Comparison of ENCODE assay signal across 15 cellular contexts in the genomic region with DNA sequence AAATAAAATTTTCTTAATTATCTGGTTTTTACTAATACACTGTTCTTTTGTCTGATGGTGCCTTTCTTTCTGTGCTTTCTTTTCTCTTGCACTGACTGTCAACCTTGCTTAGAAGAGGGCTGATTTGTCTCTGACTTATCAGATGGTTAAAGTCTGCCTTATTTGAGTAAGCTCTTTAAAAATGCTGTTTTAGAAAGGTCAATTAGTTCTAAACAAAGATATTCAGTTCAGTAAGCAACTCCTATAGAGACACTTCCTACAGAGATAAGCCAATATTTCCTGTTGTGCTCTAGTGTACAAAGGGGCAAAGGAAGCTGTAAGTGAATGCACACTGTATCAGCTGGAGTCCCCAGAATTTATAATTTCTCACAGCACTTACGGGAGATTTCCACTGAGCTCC.
DNase-seq lines count a peak whose midpoint lies in the region; FAIRE-seq and TF ChIP-seq lines count a peak whose summit lies in the region.
"Had no signal": no experiment of that assay in that cellular context is flagged by ENCODE, and none has a peak within 500 bp of the region (broad histone marks: within the 10 kb centered on the region; RNA-seq: fewer than 3 reads in every experiment).

No MANE protein-coding gene starts in this region.

- H3K27me3 Mint-ChIP-seq in endodermal cell (ENCODE audit: insufficient read depth) (no peaks in the 10 kb centered on the region), neural progenitor cell (ENCODE audit: insufficient read depth, low read depth) (no peaks in the 10 kb centered on the region)
- H3K27me3 Mint-ChIP-seq: activated CD4-positive, alpha-beta T cell treated with anti-CD3 and anti-CD28 coated beads for 36 hours; naive thymus-derived CD8-positive, alpha-beta T cell had no signal

- peak overlapping the region; percentile 0 for H3K4me3 ChIP-seq in endodermal cell (ENCODE audit: low read length)
- peak overlapping the region; percentile 13 for H3K4me3 ChIP-seq in neural progenitor cell
- no peak overlapping the region for H3K4me3 ChIP-seq in kidney (ENCODE audit: low read length in 2 of 2)
- no peak overlapping the region for H3K4me3 ChIP-seq in WERI-Rb-1 (ENCODE audit: low read depth, low read length)

- no peaks in the 10 kb centered on the region for H3K9me3 Mint-ChIP-seq in endodermal cell
- H3K9me3 Mint-ChIP-seq in neural progenitor cell, result no peaks in the 10 kb centered on the region
- H3K9me3 Mint-ChIP-seq: CD14-positive monocyte; naive thymus-derived CD8-positive, alpha-beta T cell had no signal

- H3F3A ChIP-seq in neural progenitor cell (ENCODE audit: low read depth), result peaks cover 26% of the 10 kb centered on the region

- peak overlapping the region; percentile 65 for H3K4me2 ChIP-seq in neural progenitor cell

- peak overlapping the region; percentile 74 for H3K27ac Mint-ChIP-seq in endodermal cell
- H3K27ac Mint-ChIP-seq in neural progenitor cell, result peak overlapping the region; percentile 44
- H3K27ac Mint-ChIP-seq: activated CD4-positive, alpha-beta T cell treated with anti-CD3 and anti-CD28 coated beads for 36 hours; CD14-positive monocyte had no signal

- intact Hi-C loops in kidney (cut with DNase I), result no loop called here

- peak; percentile 4 for FAIRE-seq in GM19239 (lab: Jason Lieb, UNC)
- no peak for FAIRE-seq in kidney (lab: Jason Lieb, UNC)

- no peaks in the 10 kb centered on the region for H3K36me3 ChIP-seq in endodermal cell (ENCODE audit: control insufficient read depth, insufficient read depth, low read length)
- no peaks in the 10 kb centered on the region for H3K36me3 ChIP-seq in neural progenitor cell
- H3K36me3 ChIP-seq in kidney (ENCODE audit: control insufficient read depth in 1 of 2, insufficient read depth in 2 of 2, low read length in 2 of 2), result no peaks in the 10 kb centered on the region
- no peaks in the 10 kb centered on the region for H3K36me3 ChIP-seq in WERI-Rb-1

- no peaks in the 10 kb centered on the region for H4K20me1 ChIP-seq in neural progenitor cell (ENCODE audit: low read depth)

- peak overlapping the region; percentile 3 for H3K9ac ChIP-seq in endodermal cell (ENCODE audit: extremely low read depth, low read length, poor library complexity, severe bottlenecking)
- no peak overlapping the region for H3K9ac ChIP-seq in neural progenitor cell
- no peak overlapping the region for H3K9ac ChIP-seq in kidney (ENCODE audit: low read length in 2 of 2)

- no peak for DNase-seq in GM19239 (ENCODE audit: insufficient read length, low spot score)
- peak; percentile 67 for DNase-seq in NCI-H146 (lab: John Stamatoyannopoulos, UW)
- DNase-seq in endodermal cell, result no peak
- DNase-seq in neural progenitor cell (ENCODE audit: low spot score), result peak; percentile 62
- DNase-seq in NCI-H2227 (lab: John Stamatoyannopoulos, UW; ENCODE audit: unreplicated experiment), result no peak
- DNase-seq in dedifferentiated amniotic fluid mesenchymal stem cell (ENCODE audit: extremely low spot score), result no peak
- no peak for DNase-seq in kidney
- DNase-seq in WERI-Rb-1, result no peak
- DNase-seq: activated CD4-positive, alpha-beta T cell treated with anti-CD3 and anti-CD28 coated beads for 36 hours; anterior cingulate cortex; islet precursor cell; NCI-H2171 treated with DMSO at 0.1 percent for 48 hours; stimulated activated naive CD8-positive, alpha-beta T cell treated with anti-CD3 and anti-CD28 coated beads, Interleukin-15, Interleukin-2, amounts not matched to agents 100 U/mL and 50 U/mL, for 24 hours had no signal

- no peak overlapping the region for H3K4me3 Mint-ChIP-seq in endodermal cell
- no peak overlapping the region for H3K4me3 Mint-ChIP-seq in neural progenitor cell
- H3K4me3 Mint-ChIP-seq: activated CD4-positive, alpha-beta T cell treated with anti-CD3 and anti-CD28 coated beads for 36 hours; CD14-positive monocyte had no signal

- H3K27ac ChIP-seq in endodermal cell (ENCODE audit: low read depth, low read length) (no peak overlapping the region), neural progenitor cell (peak overlapping the region; percentile 76), kidney (ENCODE audit: low read depth in 2 of 2, low read length in 2 of 2) (no peak overlapping the region), WERI-Rb-1 (no peak overlapping the region)

- no peak for TF ChIP-seq CTCF in endodermal cell (conservative IDR thresholded peaks at IDR 0.05)
- TF ChIP-seq CTCF in neural progenitor cell (IDR thresholded peaks at IDR 0.05), result no peak
- TF ChIP-seq CTCF in kidney (IDR thresholded peaks at IDR 0.05; ENCODE audit: borderline replicate concordance, extremely low read depth, insufficient read depth), result no peak
- no peak for TF ChIP-seq CTCF in WERI-Rb-1 (IDR thresholded peaks at IDR 0.05; ENCODE audit: low read depth, low read length)

- no peaks in the 10 kb centered on the region for H3K36me3 Mint-ChIP-seq in endodermal cell (ENCODE audit: low read depth)
- H3K36me3 Mint-ChIP-seq in neural progenitor cell, result no peaks in the 10 kb centered on the region
- H3K36me3 Mint-ChIP-seq: CD14-positive monocyte; naive thymus-derived CD8-positive, alpha-beta T cell had no signal

- no peak overlapping the region for H2AFZ ChIP-seq in neural progenitor cell (replicated peaks)

- WGBS in endodermal cell (ENCODE audit: insufficient coverage in 1 of 2, insufficient read length in 1 of 2), 2 experiments, result 80% methylated on average over 1 of the region's 1 CpG; no CpG with 5 or more reads in 1 of the 2 experiments

- H3K79me2 ChIP-seq in neural progenitor cell (ENCODE audit: low read depth), result no peaks in the 10 kb centered on the region

- H3K4me1 ChIP-seq in endodermal cell (ENCODE audit: control insufficient read depth, insufficient read depth, low read length) (peaks cover 7% of the 10 kb centered on the region), neural progenitor cell (peaks cover 48% of the 10 kb centered on the region), kidney (ENCODE audit: control insufficient read depth in 1 of 2, insufficient read depth in 1 of 2, low read depth in 1 of 2, low read length in 2 of 2) (peaks cover 0 to 8% of the 10 kb centered on the region in 2 donors)

- no peaks in the 10 kb centered on the region for H3K27me3 ChIP-seq in endodermal cell (ENCODE audit: control insufficient read depth, insufficient read depth, low read length, poor library complexity, severe bottlenecking)
- no peaks in the 10 kb centered on the region for H3K27me3 ChIP-seq in neural progenitor cell
- H3K27me3 ChIP-seq in WERI-Rb-1 (ENCODE audit: insufficient read depth, low read depth, severe bottlenecking), result no peaks in the 10 kb centered on the region

- H3K9me3 ChIP-seq in endodermal cell (ENCODE audit: control insufficient read depth, low read length) (no peaks in the 10 kb centered on the region), neural progenitor cell (ENCODE audit: low read depth) (no peaks in the 10 kb centered on the region), kidney (ENCODE audit: control insufficient read depth in 1 of 2, low read length in 2 of 2) (no peaks in the 10 kb centered on the region), WERI-Rb-1 (ENCODE audit: severe bottlenecking) (no peaks in the 10 kb centered on the region)

- H3K4me1 Mint-ChIP-seq in endodermal cell (peaks cover 38% of the 10 kb centered on the region), neural progenitor cell (peaks cover 33% of the 10 kb centered on the region)

Comparison
In these comparisons a context has a peak if more than half of its experiments do, and no peak if none do; other contexts are left out.
1. DNase-seq: peak in NCI-H146 (single experiment) and neural progenitor cell (single experiment); none in GM19239 (single experiment), endodermal cell (single experiment), NCI-H2227 (single experiment), dedifferentiated amniotic fluid mesenchymal stem cell (single experiment), kidney (single experiment) and WERI-Rb-1 (single experiment).
2. H3K4me3 ChIP-seq: peak in endodermal cell (single experiment) and neural progenitor cell (single experiment); none in kidney (0 of 2) and WERI-Rb-1 (single experiment).